Comparison of ENCODE assay signal across 7 cellular contexts in the genomic region with DNA sequence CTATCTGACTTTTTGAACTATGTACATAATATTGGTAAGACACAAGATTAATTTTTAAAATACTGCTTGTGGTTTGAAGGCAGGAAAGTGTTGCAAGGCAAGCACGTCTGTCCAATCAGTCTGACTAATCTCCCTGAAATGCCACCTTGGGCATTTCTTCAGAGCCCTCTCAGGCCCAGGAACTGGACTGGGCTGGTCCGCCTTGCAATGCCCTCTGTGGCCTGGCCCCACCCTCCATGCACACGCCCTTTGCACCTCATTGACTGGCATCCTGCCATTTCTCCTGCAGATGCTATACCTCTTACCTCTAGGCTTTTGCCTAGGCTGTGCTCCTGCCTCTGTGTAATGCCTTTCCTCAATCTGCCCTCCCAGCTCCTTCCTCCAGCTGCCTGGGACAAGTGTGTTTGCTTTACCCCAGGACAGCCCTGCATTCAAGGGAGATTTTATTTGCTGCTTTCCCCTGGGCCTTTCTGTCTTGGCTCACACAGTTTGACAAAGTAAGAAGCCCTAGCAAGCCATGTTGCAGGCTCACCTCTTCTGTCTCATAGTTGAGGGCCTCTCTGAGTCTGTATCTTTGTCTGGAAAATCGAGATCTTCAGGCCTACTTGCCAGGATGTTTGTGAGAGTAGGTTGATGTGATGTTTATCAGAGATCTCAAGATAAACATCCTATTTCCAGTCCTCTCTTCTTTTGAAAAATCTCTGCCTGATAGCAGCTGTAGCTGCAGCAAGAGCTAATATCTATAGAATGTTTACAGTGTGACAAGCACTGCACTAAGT.
DNase-seq lines count a peak whose midpoint lies in the region; ATAC-seq and TF ChIP-seq lines count a peak whose summit lies in the region.

No MANE protein-coding gene starts in this region.

- H3K4me1 Mint-ChIP-seq in activated CD4-positive, alpha-beta T cell treated with anti-CD3 and anti-CD28 coated beads for 36 hours: peaks cover 33% of the 10 kb centered on the region

- no peaks in the 10 kb centered on the region for H3K27me3 Mint-ChIP-seq in activated CD4-positive, alpha-beta T cell treated with anti-CD3 and anti-CD28 coated beads for 36 hours

- no peaks in the 10 kb centered on the region for H3K36me3 ChIP-seq in smooth muscle cell (ENCODE audit: low read depth)

- H3K27me3 ChIP-seq in smooth muscle cell (ENCODE audit: low read depth): no peaks in the 10 kb centered on the region

- no peak overlapping the region for H3K4me2 ChIP-seq in smooth muscle cell

- H2AFZ ChIP-seq in smooth muscle cell (ENCODE audit: low read depth): peak overlapping the region; percentile 55

- POLR2A ChIA-PET in RWPE1 (lab: Yijun Ruan, JAX; ENCODE audit: low non-redundant PET): interaction anchor here (0.6 to 0.7 kb wide), 2 partner anchors 24 to 149 kb away, joined by 4 to 9 read pairs; partner anchors contain the start of gene JUN
- POLR2A ChIA-PET in activated CD4-positive, alpha-beta T cell treated with anti-CD3 and anti-CD28 coated beads for 36 hours (lab: Charles Lee): interaction anchor here (0.6 kb wide), 1 partner anchor 191 kb away, joined by 3 read pairs; no protein-coding TSS in a partner anchor

- WGBS in smooth muscle cell (ENCODE audit: low lambda C conversion rate): 44% methylated on average over 4 of the region's 4 CpGs

- peak; percentile 96 for DNase-seq in HT1080 (ENCODE audit: low read depth)
- DNase-seq in RWPE1 (ENCODE audit: low spot score): peak; percentile 90
- peak; percentile 89 for DNase-seq in fibroblast of villous mesenchyme (ENCODE audit: low read depth)
- no peak for DNase-seq in smooth muscle cell (lab: John Stamatoyannopoulos, UW; ENCODE audit: unreplicated experiment)
- DNase-seq in SK-N-DZ (ENCODE audit: low spot score): no peak
- DNase-seq in activated CD4-positive, alpha-beta T cell treated with anti-CD3 and anti-CD28 coated beads for 36 hours: no peak

- CTCF ChIA-PET in RWPE1 (lab: Yijun Ruan, JAX): interaction anchor here (1.0 kb wide), 1 partner anchor 149 kb away, joined by 3 read pairs; the partner anchor contains the start of gene JUN
- CTCF ChIA-PET in activated CD4-positive, alpha-beta T cell treated with anti-CD3 and anti-CD28 coated beads for 36 hours (lab: Charles Lee): interaction anchor here (0.5 to 0.6 kb wide), 2 partner anchors 97 to 1038 kb away, joined by 3 read pairs; no protein-coding TSS in a partner anchor

- no peaks in the 10 kb centered on the region for H3K36me3 Mint-ChIP-seq in activated CD4-positive, alpha-beta T cell treated with anti-CD3 and anti-CD28 coated beads for 36 hours (ENCODE audit: low read depth)

- H3K9ac ChIP-seq in smooth muscle cell (ENCODE audit: low read depth): no peak overlapping the region

- H3K9me3 ChIP-seq in smooth muscle cell (replicated peaks; ENCODE audit: low read depth): no peaks in the 10 kb centered on the region

- H3K27ac ChIP-seq in RWPE1 (peak overlapping the region; percentile 94), smooth muscle cell (ENCODE audit: low read depth) (peak overlapping the region; percentile 76)

- H3K4me1 ChIP-seq in smooth muscle cell (ENCODE audit: low read depth): peaks cover 10% of the 10 kb centered on the region

- H3K9me3 Mint-ChIP-seq in activated CD4-positive, alpha-beta T cell treated with anti-CD3 and anti-CD28 coated beads for 36 hours (ENCODE audit: low read depth): no peaks in the 10 kb centered on the region

- ATAC-seq in activated CD4-positive, alpha-beta T cell treated with anti-CD3 and anti-CD28 coated beads for 36 hours: no peak
- ATAC-seq in GM18511 (IDR thresholded peaks at IDR 0.05; ENCODE audit: unreplicated experiment): no peak

- no peaks in the 10 kb centered on the region for H3K79me2 ChIP-seq in smooth muscle cell (ENCODE audit: low read depth)

- H4K20me1 ChIP-seq in smooth muscle cell (ENCODE audit: low read depth): no peaks in the 10 kb centered on the region

- intact Hi-C loops in activated CD4-positive, alpha-beta T cell treated with anti-CD3 and anti-CD28 coated beads for 36 hours (cut with DNase I, micrococcal nuclease): no loop called here

- H3K4me3 ChIP-seq in fibroblast of villous mesenchyme (ENCODE audit: low read depth, low read length) (no peak overlapping the region), smooth muscle cell (no peak overlapping the region)

- TF ChIP-seq CTCF in RWPE1 (conservative IDR thresholded peaks at IDR 0.05; ENCODE audit: low read depth) (no peak), fibroblast of villous mesenchyme (IDR thresholded peaks at IDR 0.05; ENCODE audit: insufficient read depth, low read depth, low read length) (no peak), smooth muscle cell (IDR thresholded peaks at IDR 0.05; ENCODE audit: borderline replicate concordance, insufficient read depth, poor library complexity, severe bottlenecking) (no peak)

- peaks cover 15% of the 10 kb centered on the region for H3F3A ChIP-seq in smooth muscle cell (ENCODE audit: low read depth)

- no peak overlapping the region for H3K4me3 Mint-ChIP-seq in activated CD4-positive, alpha-beta T cell treated with anti-CD3 and anti-CD28 coated beads for 36 hours

- no peak overlapping the region for H3K27ac Mint-ChIP-seq in activated CD4-positive, alpha-beta T cell treated with anti-CD3 and anti-CD28 coated beads for 36 hours

Comparison
In these comparisons a context has a peak if more than half of its experiments do, and no peak if none do; other contexts are left out.
1. DNase-seq: peak in HT1080 (single experiment), RWPE1 (single experiment) and fibroblast of villous mesenchyme (single experiment); none in smooth muscle cell (single experiment), SK-N-DZ (single experiment) and activated CD4-positive, alpha-beta T cell treated with anti-CD3 and anti-CD28 coated beads for 36 hours (single experiment).